1 cellular context compared by ENCODE assay signal in the genomic region with DNA sequence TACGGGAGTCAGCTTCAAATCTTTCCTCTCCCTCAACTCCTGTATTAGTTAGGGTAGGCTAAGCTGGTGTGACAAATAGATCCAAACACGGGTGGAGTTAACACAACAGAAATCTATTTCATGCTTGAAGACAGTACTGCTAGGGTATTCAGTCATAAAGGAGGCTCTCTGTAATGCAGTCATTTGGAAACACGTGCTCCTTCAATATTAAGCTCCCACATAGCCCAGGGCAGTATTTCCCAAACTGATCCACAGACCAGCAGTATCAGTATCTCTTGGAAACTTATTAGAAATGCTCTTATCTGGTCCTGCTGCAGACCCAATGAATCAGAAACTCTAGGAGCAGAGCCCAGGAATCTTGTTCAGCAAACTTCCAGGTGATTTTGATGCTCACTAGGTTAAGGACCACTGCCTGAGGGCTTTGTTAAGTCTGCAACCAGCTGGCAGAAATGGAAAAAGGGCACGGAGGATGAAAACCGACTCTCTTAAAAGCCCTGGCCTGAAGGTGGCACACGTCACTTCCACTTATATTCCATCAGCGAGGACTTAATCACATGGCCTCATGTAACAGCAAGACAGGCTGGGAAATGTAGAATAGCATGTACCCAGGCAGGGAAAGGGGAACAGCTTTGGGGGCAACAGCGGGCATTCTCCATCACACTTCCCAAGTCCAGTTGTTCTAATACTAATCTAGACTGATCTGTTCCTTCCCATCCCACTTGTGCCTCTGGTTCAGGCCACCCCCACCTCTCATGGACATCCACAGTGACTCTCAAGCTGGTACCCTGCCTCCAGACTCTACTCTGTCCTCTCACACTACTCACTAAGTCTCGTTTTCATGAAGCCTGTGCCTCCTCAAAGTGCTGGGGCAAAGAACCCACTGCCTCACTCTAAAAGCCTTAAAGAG.
TF ChIP-seq lines count a peak whose summit lies in the region.

No MANE protein-coding gene starts in this region.

TF ChIP-seq in GM23338, 12 proteins besides CTCF, POLR2A, EP300 and RAD21 (continued from another document):
- TF ChIP-seq, protein P1, sequence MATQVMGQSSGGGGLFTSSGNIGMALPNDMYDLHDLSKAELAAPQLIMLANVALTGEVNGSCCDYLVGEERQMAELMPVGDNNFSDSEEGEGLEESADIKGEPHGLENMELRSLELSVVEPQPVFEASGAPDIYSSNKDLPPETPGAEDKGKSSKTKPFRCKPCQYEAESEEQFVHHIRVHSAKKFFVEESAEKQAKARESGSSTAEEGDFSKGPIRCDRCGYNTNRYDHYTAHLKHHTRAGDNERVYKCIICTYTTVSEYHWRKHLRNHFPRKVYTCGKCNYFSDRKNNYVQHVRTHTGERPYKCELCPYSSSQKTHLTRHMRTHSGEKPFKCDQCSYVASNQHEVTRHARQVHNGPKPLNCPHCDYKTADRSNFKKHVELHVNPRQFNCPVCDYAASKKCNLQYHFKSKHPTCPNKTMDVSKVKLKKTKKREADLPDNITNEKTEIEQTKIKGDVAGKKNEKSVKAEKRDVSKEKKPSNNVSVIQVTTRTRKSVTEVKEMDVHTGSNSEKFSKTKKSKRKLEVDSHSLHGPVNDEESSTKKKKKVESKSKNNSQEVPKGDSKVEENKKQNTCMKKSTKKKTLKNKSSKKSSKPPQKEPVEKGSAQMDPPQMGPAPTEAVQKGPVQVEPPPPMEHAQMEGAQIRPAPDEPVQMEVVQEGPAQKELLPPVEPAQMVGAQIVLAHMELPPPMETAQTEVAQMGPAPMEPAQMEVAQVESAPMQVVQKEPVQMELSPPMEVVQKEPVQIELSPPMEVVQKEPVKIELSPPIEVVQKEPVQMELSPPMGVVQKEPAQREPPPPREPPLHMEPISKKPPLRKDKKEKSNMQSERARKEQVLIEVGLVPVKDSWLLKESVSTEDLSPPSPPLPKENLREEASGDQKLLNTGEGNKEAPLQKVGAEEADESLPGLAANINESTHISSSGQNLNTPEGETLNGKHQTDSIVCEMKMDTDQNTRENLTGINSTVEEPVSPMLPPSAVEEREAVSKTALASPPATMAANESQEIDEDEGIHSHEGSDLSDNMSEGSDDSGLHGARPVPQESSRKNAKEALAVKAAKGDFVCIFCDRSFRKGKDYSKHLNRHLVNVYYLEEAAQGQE (IDR thresholded peaks at IDR 0.05; ENCODE audit: unreplicated experiment): no peak
- TF ChIP-seq JUNB (IDR thresholded peaks at IDR 0.05; ENCODE audit: unreplicated experiment) (no peak), CREB1 (CRISPR knock-in tag; IDR thresholded peaks at IDR 0.05; ENCODE audit: low read depth) (no peak)
